11 cellular contexts compared by ENCODE assay signal in genomic region chr12:118360785-118361404, GRCh38. TPM values are rescaled to one million over a fixed set of nuclear protein-coding genes. Genes with fewer than 3 reads are reported as not detected.
A peak's percentile ranks its signal among the peaks of the same experiment; 100 is the strongest.
DNase-seq lines count a peak whose midpoint lies in the region; ATAC-seq, FAIRE-seq and TF ChIP-seq lines count a peak whose summit lies in the region.
"Had no signal": no experiment of that assay in that cellular context is flagged by ENCODE, and none has a peak within 500 bp of the region (broad histone marks: within the 10 kb centered on the region; RNA-seq: fewer than 3 reads in every experiment).

No MANE protein-coding gene starts in this region.

- H3K9me3 ChIP-seq in mesenchymal stem cell (ENCODE audit: control insufficient read depth, low read length) = no peaks in the 10 kb centered on the region

- H3K27me3 ChIP-seq in bronchial epithelial cell (ENCODE audit: control insufficient read depth, insufficient read depth, low read length) = no peaks in the 10 kb centered on the region
- no peaks in the 10 kb centered on the region for H3K27me3 ChIP-seq in mesenchymal stem cell (ENCODE audit: control insufficient read depth in 1 of 2, insufficient read depth in 1 of 2, low read length in 2 of 2)

- no peak overlapping the region for H2AFZ ChIP-seq in mesenchymal stem cell (ENCODE audit: low read depth, low read length)

- no peak overlapping the region for H4K91ac ChIP-seq in mesenchymal stem cell (ENCODE audit: low read length)

- no peak for TF ChIP-seq CTCF in bronchial epithelial cell (IDR thresholded peaks at IDR 0.05; ENCODE audit: insufficient read depth, low read length, severe bottlenecking)

- DNase-seq in COLO829 (ENCODE audit: low spot score) = peak; percentile 65
- DNase-seq in LoVo (ENCODE audit: low spot score) = peak; percentile 41
- DNase-seq in bronchial epithelial cell (ENCODE audit: low read depth) = peak; percentile 84
- peak; percentile 79 for DNase-seq in mesenchymal stem cell
- no peak for DNase-seq in GDM1 (lab: John Stamatoyannopoulos, UW)
- DNase-seq in stimulated activated CD4-positive, alpha-beta T cell treated with anti-CD3 and anti-CD28 coated beads, Interleukin-2, amount 100 ng/mL, for 24 hours = no peak
- DNase-seq: activated CD8-positive, alpha-beta T cell treated with anti-CD3 and anti-CD28 coated beads for 36 hours; effector CD4-positive, alpha-beta T cell had no signal

- no peak overlapping the region for H2BK12ac ChIP-seq in mesenchymal stem cell (ENCODE audit: low read length in 2 of 2)

- no peak overlapping the region for H3K4me2 ChIP-seq in mesenchymal stem cell (ENCODE audit: low read length, poor library complexity, severe bottlenecking)

- no peak overlapping the region for H2AK5ac ChIP-seq in mesenchymal stem cell (ENCODE audit: low read length, severe bottlenecking)

- no peak overlapping the region for H2BK15ac ChIP-seq in mesenchymal stem cell (ENCODE audit: low read depth, poor library complexity, severe bottlenecking)

- peaks cover 3% of the 10 kb centered on the region for H3K4me1 ChIP-seq in mesenchymal stem cell (ENCODE audit: control insufficient read depth, insufficient read depth, low read depth, low read length)

- no peak overlapping the region for H3K4ac ChIP-seq in mesenchymal stem cell (ENCODE audit: low read depth in 1 of 2, low read length in 2 of 2)

- H3K14ac ChIP-seq in mesenchymal stem cell (ENCODE audit: low read length in 2 of 2) = no peak overlapping the region

- no peak overlapping the region for H3K18ac ChIP-seq in mesenchymal stem cell (ENCODE audit: low read depth in 1 of 2, low read length in 2 of 2)

- H4K8ac ChIP-seq in mesenchymal stem cell (ENCODE audit: low read length) = no peak overlapping the region

- H3K36me3 ChIP-seq in bronchial epithelial cell (ENCODE audit: control insufficient read depth, insufficient read depth, low read length) (no peaks in the 10 kb centered on the region), mesenchymal stem cell (ENCODE audit: control insufficient read depth in 1 of 2, insufficient read depth in 2 of 2, low read depth in 1 of 2, low read length in 2 of 2) (no peaks in the 10 kb centered on the region)

- H3K27ac ChIP-seq in mesenchymal stem cell (ENCODE audit: low read length, poor library complexity, severe bottlenecking) = peak overlapping the region; percentile 53

- FAIRE-seq in bronchial epithelial cell (lab: Jason Lieb, UNC) = no peak
- FAIRE-seq: HepG2 had no signal

- H3K79me1 ChIP-seq in mesenchymal stem cell (replicated peaks; ENCODE audit: low read length, poor library complexity, severe bottlenecking) = peaks cover 12% of the 10 kb centered on the region

- WGBS in mesenchymal stem cell = no CpG with 5 or more reads among the region's 5 CpGs

- no peak for ATAC-seq in GM21381 (IDR thresholded peaks at IDR 0.05; ENCODE audit: unreplicated experiment)
- ATAC-seq: activated CD8-positive, alpha-beta T cell treated with anti-CD3 and anti-CD28 coated beads for 36 hours; activated naive CD4-positive, alpha-beta T cell treated with anti-CD3 and anti-CD28 coated beads, Interleukin-2, amount 50 U/mL, for 72 hours; HepG2 had no signal

- H2BK5ac ChIP-seq in mesenchymal stem cell (ENCODE audit: low read depth, low read length, poor library complexity, severe bottlenecking) = no peak overlapping the region

- no peak overlapping the region for H2BK120ac ChIP-seq in mesenchymal stem cell (ENCODE audit: low read depth, low read length)

- H3K4me3 ChIP-seq in bronchial epithelial cell (ENCODE audit: low read depth, low read length) = no peak overlapping the region
- H3K4me3 ChIP-seq in mesenchymal stem cell (ENCODE audit: insufficient read depth in 1 of 2, low read depth in 1 of 2, low read length in 2 of 2) = no peak overlapping the region

- H3K23ac ChIP-seq in mesenchymal stem cell (ENCODE audit: low read length in 2 of 2) = no peak overlapping the region

- peak overlapping the region; percentile 75 for H3K9ac ChIP-seq in mesenchymal stem cell (ENCODE audit: low read length)

RNA-seq across cellular contexts. Expression of gene TAOK3, which starts 11.8 kb away (rescaled TPM):
- 25.3 and 34.3 TPM in 2 replicates for total RNA-seq in bronchial epithelial cell
- 31.9 TPM for polyA plus RNA-seq in mesenchymal stem cell (2013, experiment 1 of 2)
- 31.5 TPM for polyA plus RNA-seq in mesenchymal stem cell (2013, experiment 2 of 2)

RNA-seq across cellular contexts. Expression of gene SUDS3, which starts 15.5 kb away (rescaled TPM):
- 32.9 and 44.0 TPM in 2 replicates for total RNA-seq in bronchial epithelial cell
- polyA plus RNA-seq in mesenchymal stem cell (2013, experiment 1 of 2) = 19.3 TPM
- polyA plus RNA-seq in mesenchymal stem cell (2013, experiment 2 of 2) = 19.4 TPM

Comparison
In these comparisons a context has a peak if more than half of its experiments do, and no peak if none do; other contexts are left out.
1. DNase-seq: peak in COLO829 (single experiment), LoVo (single experiment), bronchial epithelial cell (single experiment) and mesenchymal stem cell (single experiment); none in GDM1 (single experiment) and stimulated activated CD4-positive, alpha-beta T cell treated with anti-CD3 and anti-CD28 coated beads, Interleukin-2, amount 100 ng/mL, for 24 hours (0 of 2).